Comparison of ENCODE assay signal across 9 cellular contexts in the genomic region with DNA sequence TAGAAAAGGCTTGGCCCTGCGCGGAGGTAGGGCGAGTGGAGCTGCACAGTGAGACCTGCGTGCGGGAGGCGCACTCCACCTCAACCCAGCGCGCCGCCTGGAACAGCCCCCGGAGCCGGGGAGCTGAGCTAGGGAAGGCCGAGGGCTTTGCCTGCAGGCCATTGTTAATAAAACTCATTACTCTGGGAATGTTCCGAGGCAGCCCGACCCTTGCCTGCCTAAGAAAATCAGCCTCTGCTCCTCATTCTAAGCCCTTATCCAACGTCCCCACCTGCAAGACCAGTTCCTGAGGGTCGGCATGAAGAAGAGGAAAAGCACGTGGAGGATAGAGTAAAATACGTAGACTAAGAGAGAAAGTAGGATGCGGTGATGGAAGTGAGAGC. TPM values are rescaled to one million over a fixed set of nuclear protein-coding genes. Genes with fewer than 3 reads are reported as not detected.
A peak's percentile ranks its signal among the peaks of the same experiment; 100 is the strongest.
DNase-seq lines count a peak whose midpoint lies in the region; ATAC-seq and TF ChIP-seq lines count a peak whose summit lies in the region.
"Had no signal": no experiment of that assay in that cellular context is flagged by ENCODE, and none has a peak within 500 bp of the region (broad histone marks: within the 10 kb centered on the region; RNA-seq: fewer than 3 reads in every experiment).

No MANE protein-coding gene starts in this region.

- H3K27ac ChIP-seq in heart left ventricle (no peak overlapping the region), lung (ENCODE audit: low read depth in 1 of 2, low read length in 1 of 2) (no peak overlapping the region), upper lobe of left lung (no peak overlapping the region)

- no peak for TF ChIP-seq CTCF in heart left ventricle (IDR thresholded peaks at IDR 0.05)
- TF ChIP-seq CTCF in lung (IDR thresholded peaks at IDR 0.05; ENCODE audit: control extremely low read depth, extremely low read depth), result no peak
- TF ChIP-seq CTCF in upper lobe of left lung (IDR thresholded peaks at IDR 0.05), result no peak
- TF ChIP-seq CTCF in natural killer cell (IDR thresholded peaks at IDR 0.05), result no peak

- no peak for TF ChIP-seq EP300 in upper lobe of left lung (IDR thresholded peaks at IDR 0.05)

- no peaks in the 10 kb centered on the region for H3K9me3 Mint-ChIP-seq in activated naive CD8-positive, alpha-beta T cell treated with anti-CD3 and anti-CD28 coated beads, Interleukin-2, amount 50 U/mL, for 24 hours
- H3K9me3 Mint-ChIP-seq in natural killer cell, result peaks cover 0 to 3% of the 10 kb centered on the region in 2 donors

- ATAC-seq in heart left ventricle, result no peak
- ATAC-seq in activated naive CD8-positive, alpha-beta T cell treated with anti-CD3 and anti-CD28 coated beads, Interleukin-2, amount 50 U/mL, for 24 hours, result no peak
- no peak for ATAC-seq in lung (ENCODE audit: insufficient read depth, low FRiP score)
- peak; percentile 66 to 68 for ATAC-seq in upper lobe of left lung (ENCODE audit: low FRiP score in 2 of 2)
- ATAC-seq in natural killer cell, result no peak
- no peak for ATAC-seq in GM19463 (IDR thresholded peaks at IDR 0.05; ENCODE audit: unreplicated experiment)
- ATAC-seq: K562 had no signal

- peak overlapping the region in 9 of 12 donors; percentile 23 to 49 (median 41) for H3K4me3 ChIP-seq in heart left ventricle
- H3K4me3 ChIP-seq in lung, result peak overlapping the region; percentile 2
- H3K4me3 ChIP-seq in upper lobe of left lung, result peak overlapping the region in 3 of 4 donors; percentile 39 to 48 (median 46)
- H3K4me3 ChIP-seq: K562 had no signal

- intact Hi-C loops in heart left ventricle (cut with DNase I) (no loop called here), cardiac septum (cut with DNase I) (no loop called here), natural killer cell (cut with micrococcal nuclease) (no loop called here)

- H3K27me3 Mint-ChIP-seq in activated naive CD8-positive, alpha-beta T cell treated with anti-CD3 and anti-CD28 coated beads, Interleukin-2, amount 50 U/mL, for 24 hours, result peaks cover 61% of the 10 kb centered on the region
- peaks cover 30 to 67% of the 10 kb centered on the region in 2 donors for H3K27me3 Mint-ChIP-seq in natural killer cell (ENCODE audit: low read depth in 2 of 2)

- peaks cover 12% of the 10 kb centered on the region for H3K4me1 Mint-ChIP-seq in activated naive CD8-positive, alpha-beta T cell treated with anti-CD3 and anti-CD28 coated beads, Interleukin-2, amount 50 U/mL, for 24 hours
- peaks cover 10 to 12% of the 10 kb centered on the region in 2 donors for H3K4me1 Mint-ChIP-seq in natural killer cell

- peaks cover 2% of the 10 kb centered on the region for H3K36me3 Mint-ChIP-seq in activated naive CD8-positive, alpha-beta T cell treated with anti-CD3 and anti-CD28 coated beads, Interleukin-2, amount 50 U/mL, for 24 hours (ENCODE audit: low read depth)
- H3K36me3 Mint-ChIP-seq in natural killer cell, result no peaks in the 10 kb centered on the region

- H3K4me1 ChIP-seq in heart left ventricle (no peaks in the 10 kb centered on the region), lung (ENCODE audit: control insufficient read depth in 2 of 2, insufficient read depth in 2 of 2, low read length in 2 of 2) (peaks cover 0 to 2% of the 10 kb centered on the region in 2 donors), upper lobe of left lung (peaks cover 0 to 4% (median 0%) of the 10 kb centered on the region in 4 donors)

- H3K9me3 ChIP-seq in heart left ventricle (peaks cover 0 to 4% (median 0%) of the 10 kb centered on the region in 12 donors), lung (ENCODE audit: control insufficient read depth in 2 of 2, insufficient read depth in 1 of 2, low read length in 1 of 2) (no peaks in the 10 kb centered on the region), upper lobe of left lung (peaks cover 0 to 3% (median 0%) of the 10 kb centered on the region in 4 donors)

- no peak for TF ChIP-seq POLR2A in heart left ventricle (IDR thresholded peaks at IDR 0.05)
- TF ChIP-seq POLR2A in upper lobe of left lung (IDR thresholded peaks at IDR 0.05), result no peak

- H3K27me3 ChIP-seq in heart left ventricle (peaks cover 0 to 23% (median 0%) of the 10 kb centered on the region in 9 donors), lung (ENCODE audit: control insufficient read depth, insufficient read depth) (no peaks in the 10 kb centered on the region), upper lobe of left lung (no peaks in the 10 kb centered on the region)

- no peak overlapping the region for H3K27ac Mint-ChIP-seq in activated naive CD8-positive, alpha-beta T cell treated with anti-CD3 and anti-CD28 coated beads, Interleukin-2, amount 50 U/mL, for 24 hours
- H3K27ac Mint-ChIP-seq in natural killer cell, result no peak overlapping the region

- H3K4me3 Mint-ChIP-seq in activated naive CD8-positive, alpha-beta T cell treated with anti-CD3 and anti-CD28 coated beads, Interleukin-2, amount 50 U/mL, for 24 hours, result peak overlapping the region; percentile 78
- no peak overlapping the region for H3K4me3 Mint-ChIP-seq in natural killer cell

- no peak for DNase-seq in heart left ventricle
- DNase-seq in cardiac septum (ENCODE audit: low spot score), result no peak
- no peak for DNase-seq in activated naive CD8-positive, alpha-beta T cell treated with anti-CD3 and anti-CD28 coated beads, Interleukin-2, amount 50 U/mL, for 24 hours
- no peak for DNase-seq in lung (ENCODE audit: low spot score)
- DNase-seq in upper lobe of left lung, result peak in 1 of 2 donors; percentile 67
- no peak for DNase-seq in natural killer cell
- no peak for DNase-seq in NCI-H774 (lab: John Stamatoyannopoulos, UW)

- WGBS in heart left ventricle, 4 donors, result 22 to 47% (median 28%) methylated on average over 19 of the region's 19 CpGs
- 25 to 28% methylated on average over 19 of the region's 19 CpGs for WGBS in lung, 2 donors
- WGBS in upper lobe of left lung, 2 donors, result 35 to 54% methylated on average over 14 to 19 of the region's 19 CpGs

- H3K36me3 ChIP-seq in heart left ventricle, result no peaks in the 10 kb centered on the region
- H3K36me3 ChIP-seq in lung (ENCODE audit: control insufficient read depth in 2 of 2, insufficient read depth in 2 of 2, low read length in 2 of 2), result no peaks in the 10 kb centered on the region
- H3K36me3 ChIP-seq in upper lobe of left lung, result no peaks in the 10 kb centered on the region

RNA-seq across cellular contexts. Expression of gene C7orf25, which starts 55.3 kb away (rescaled TPM):
- total RNA-seq in heart left ventricle, result 1 to 10 TPM; 1.8 to 9.1 (median 4.0) TPM
- polyA plus RNA-seq in heart left ventricle, result 1 to 10 TPM; 5.0 to 7.8 TPM
- total RNA-seq in cardiac septum, result 5.2 TPM
- total RNA-seq in lung, result 10 to 100 TPM in 1 of 2 donors, 1 to 10 TPM in 1; 5.6 to 10.2 TPM
- 1 to 10 TPM; 5.6 to 6.8 TPM for polyA plus RNA-seq in lung
- total RNA-seq in upper lobe of left lung, result 10 to 100 TPM in 4 of 6 donors, 1 to 10 TPM in 2; 8.7 to 31.4 (median 10.4) TPM
- 1 to 10 TPM; 3.9 to 5.2 (median 5.1) TPM for total RNA-seq in natural killer cell

Comparison
In these comparisons a context has a peak if more than half of its experiments do, and no peak if none do; other contexts are left out.
1. ATAC-seq: peak in upper lobe of left lung (2 of 2); none in heart left ventricle (0 of 4), activated naive CD8-positive, alpha-beta T cell treated with anti-CD3 and anti-CD28 coated beads, Interleukin-2, amount 50 U/mL, for 24 hours (single experiment), lung (single experiment), natural killer cell (0 of 3) and GM19463 (single experiment).
2. Peak in every context shown above with its lines, with median percentiles within 50 percentile points of each other: H3K4me3 ChIP-seq.